ENCODE assay signal across 16 cellular contexts in genomic region chr2:54191361-54192130, GRCh38.
DNase-seq lines count a peak whose midpoint lies in the region; ATAC-seq, FAIRE-seq and TF ChIP-seq lines count a peak whose summit lies in the region.
"Had no signal": no experiment of that assay in that cellular context is flagged by ENCODE, and none has a peak within 500 bp of the region (broad histone marks: within the 10 kb centered on the region; RNA-seq: fewer than 3 reads in every experiment).

No MANE protein-coding gene starts in this region.

- H3K9me3 ChIP-seq in astrocyte (ENCODE audit: insufficient read depth, low read depth, low read length) (no peaks in the 10 kb centered on the region), right cardiac atrium (ENCODE audit: control insufficient read depth, low read length) (no peaks in the 10 kb centered on the region)
- H3K9me3 ChIP-seq: BLaER1 had no signal

- H3K4me1 ChIP-seq in astrocyte (ENCODE audit: insufficient read depth, low read length) (no peaks in the 10 kb centered on the region), right cardiac atrium (ENCODE audit: control insufficient read depth, insufficient read depth, low read length) (no peaks in the 10 kb centered on the region)
- H3K4me1 ChIP-seq: BLaER1 had no signal

- H4K20me1 ChIP-seq in astrocyte (ENCODE audit: insufficient read depth, low read length) = no peaks in the 10 kb centered on the region
- H4K20me1 ChIP-seq: BLaER1 had no signal

- POLR2A ChIA-PET in activated CD4-positive, alpha-beta memory T cell treated with anti-CD3 and anti-CD28 coated beads, Interleukin-2, amount 10 ng/mL, durations not matched to agents 7 days and 5 days (lab: Charles Lee) = no interaction called here

- H3K9me3 Mint-ChIP-seq in astrocyte (ENCODE audit: unreplicated experiment) (peaks cover 2% of the 10 kb centered on the region), naive B cell (no peaks in the 10 kb centered on the region)
- no peaks in the 10 kb centered on the region for H3K9me3 Mint-ChIP-seq in activated CD4-positive, alpha-beta memory T cell treated with anti-CD3 and anti-CD28 coated beads, Interleukin-2, amount 10 ng/mL, durations not matched to agents 7 days and 5 days
- H3K9me3 Mint-ChIP-seq: CD8-positive, alpha-beta memory T cell had no signal

- H3K27me3 ChIP-seq in astrocyte (ENCODE audit: insufficient read depth, low read length) (no peaks in the 10 kb centered on the region), right cardiac atrium (ENCODE audit: control insufficient read depth, insufficient read depth) (no peaks in the 10 kb centered on the region)
- H3K27me3 ChIP-seq: BLaER1 had no signal

- no peak for FAIRE-seq in astrocyte (lab: Jason Lieb, UNC)
- FAIRE-seq: A204.1, GM12878 had no signal

- over 99% methylated on average over 2 of the region's 2 CpGs for WGBS in right cardiac atrium

- intact Hi-C loops in right cardiac atrium (cut with DNase I) = no loop called here

- no peak overlapping the region for H3K4me2 ChIP-seq in astrocyte (ENCODE audit: low read length)
- H3K4me2 ChIP-seq: BLaER1 had no signal

- no peaks in the 10 kb centered on the region for H3K4me1 Mint-ChIP-seq in astrocyte (ENCODE audit: low read depth, unreplicated experiment)
- H3K4me1 Mint-ChIP-seq in naive B cell = peaks cover 0 to 4% (median 0%) of the 10 kb centered on the region in 3 donors
- H3K4me1 Mint-ChIP-seq in activated CD4-positive, alpha-beta memory T cell treated with anti-CD3 and anti-CD28 coated beads, Interleukin-2, amount 10 ng/mL, durations not matched to agents 7 days and 5 days = no peaks in the 10 kb centered on the region
- H3K4me1 Mint-ChIP-seq: CD8-positive, alpha-beta memory T cell had no signal

- H3K79me2 ChIP-seq in astrocyte (ENCODE audit: insufficient read depth, low read length) = no peaks in the 10 kb centered on the region

- peaks cover 5% of the 10 kb centered on the region for H3K27me3 Mint-ChIP-seq in astrocyte (ENCODE audit: low read depth, unreplicated experiment)
- H3K27me3 Mint-ChIP-seq in naive B cell = no peaks in the 10 kb centered on the region
- H3K27me3 Mint-ChIP-seq in activated CD4-positive, alpha-beta memory T cell treated with anti-CD3 and anti-CD28 coated beads, Interleukin-2, amount 10 ng/mL, durations not matched to agents 7 days and 5 days = no peaks in the 10 kb centered on the region
- H3K27me3 Mint-ChIP-seq: CD8-positive, alpha-beta memory T cell had no signal

- H3K27ac Mint-ChIP-seq in astrocyte (ENCODE audit: unreplicated experiment) (no peak overlapping the region), naive B cell (peak overlapping the region in 4 of 6 donors; percentile 1 to 59 (median 28))
- H3K27ac Mint-ChIP-seq in activated CD4-positive, alpha-beta memory T cell treated with anti-CD3 and anti-CD28 coated beads, Interleukin-2, amount 10 ng/mL, durations not matched to agents 7 days and 5 days = no peak overlapping the region
- H3K27ac Mint-ChIP-seq: CD8-positive, alpha-beta memory T cell had no signal

- CTCF ChIA-PET in activated CD4-positive, alpha-beta memory T cell treated with anti-CD3 and anti-CD28 coated beads, Interleukin-2, amount 10 ng/mL, durations not matched to agents 7 days and 5 days (lab: Charles Lee) = no interaction called here

- ATAC-seq in naive B cell (ENCODE audit: low read depth in 2 of 2) (no peak), right cardiac atrium (no peak)
- ATAC-seq: GM12878, HCT116 had no signal

- TF ChIP-seq CTCF in astrocyte (IDR thresholded peaks at IDR 0.05; ENCODE audit: insufficient read depth, low read depth, low read length) = no peak

- no peaks in the 10 kb centered on the region for H3K36me3 ChIP-seq in astrocyte (ENCODE audit: insufficient read depth, low read length)
- H3K36me3 ChIP-seq: BLaER1 had no signal

- H3K4me3 ChIP-seq in astrocyte (ENCODE audit: insufficient read depth, low read depth, low read length) (no peak overlapping the region), right cardiac atrium (ENCODE audit: low read length) (no peak overlapping the region)
- H3K4me3 ChIP-seq: BLaER1, GM12878 had no signal

- no peak overlapping the region for H3K4me3 Mint-ChIP-seq in astrocyte (ENCODE audit: unreplicated experiment)
- H3K4me3 Mint-ChIP-seq in naive B cell = no peak overlapping the region
- no peak overlapping the region for H3K4me3 Mint-ChIP-seq in activated CD4-positive, alpha-beta memory T cell treated with anti-CD3 and anti-CD28 coated beads, Interleukin-2, amount 10 ng/mL, durations not matched to agents 7 days and 5 days
- H3K4me3 Mint-ChIP-seq: CD8-positive, alpha-beta memory T cell had no signal

- H3K9ac ChIP-seq in astrocyte (ENCODE audit: low read length) = no peak overlapping the region
- H3K9ac ChIP-seq: BLaER1 had no signal

- DNase-seq in AG08395 (ENCODE audit: low spot score) (peak; percentile 18), AG20443 (ENCODE audit: low spot score) (peak; percentile 18), astrocyte (ENCODE audit: low read depth) (peak; percentile 52), naive B cell (no peak), right cardiac atrium (no peak), NCI-H345 (lab: John Stamatoyannopoulos, UW) (no peak)
- DNase-seq in activated CD4-positive, alpha-beta memory T cell treated with anti-CD3 and anti-CD28 coated beads, Interleukin-2, amount 10 ng/mL, durations not matched to agents 7 days and 5 days = no peak
- DNase-seq: AML-193; CD8-positive, alpha-beta memory T cell; DMS53; GF-D8; KBM-7 had no signal

- H3K27ac ChIP-seq in astrocyte (ENCODE audit: low read depth, low read length) = no peak overlapping the region
- no peak overlapping the region for H3K27ac ChIP-seq in right cardiac atrium (ENCODE audit: low read length)
- H3K27ac ChIP-seq: BLaER1 had no signal

- peaks cover 8% of the 10 kb centered on the region for H3K36me3 Mint-ChIP-seq in astrocyte (ENCODE audit: low read depth, unreplicated experiment)
- peaks cover 18 to 23% of the 10 kb centered on the region in 2 donors for H3K36me3 Mint-ChIP-seq in naive B cell
- H3K36me3 Mint-ChIP-seq in activated CD4-positive, alpha-beta memory T cell treated with anti-CD3 and anti-CD28 coated beads, Interleukin-2, amount 10 ng/mL, durations not matched to agents 7 days and 5 days (ENCODE audit: low read depth) = no peaks in the 10 kb centered on the region

- no peak overlapping the region for H2AFZ ChIP-seq in astrocyte (ENCODE audit: low read depth, low read length)

Comparison
In these comparisons a context has a peak if more than half of its experiments do, and no peak if none do; other contexts are left out.
1. DNase-seq: peak in AG08395 (single experiment), AG20443 (single experiment) and astrocyte (single experiment); none in naive B cell (single experiment), right cardiac atrium (0 of 3), NCI-H345 (single experiment) and activated CD4-positive, alpha-beta memory T cell treated with anti-CD3 and anti-CD28 coated beads, Interleukin-2, amount 10 ng/mL, durations not matched to agents 7 days and 5 days (single experiment).
2. H3K27ac Mint-ChIP-seq: peak in naive B cell (4 of 6); none in astrocyte (single experiment) and activated CD4-positive, alpha-beta memory T cell treated with anti-CD3 and anti-CD28 coated beads, Interleukin-2, amount 10 ng/mL, durations not matched to agents 7 days and 5 days (single experiment).